In the genomic region with DNA sequence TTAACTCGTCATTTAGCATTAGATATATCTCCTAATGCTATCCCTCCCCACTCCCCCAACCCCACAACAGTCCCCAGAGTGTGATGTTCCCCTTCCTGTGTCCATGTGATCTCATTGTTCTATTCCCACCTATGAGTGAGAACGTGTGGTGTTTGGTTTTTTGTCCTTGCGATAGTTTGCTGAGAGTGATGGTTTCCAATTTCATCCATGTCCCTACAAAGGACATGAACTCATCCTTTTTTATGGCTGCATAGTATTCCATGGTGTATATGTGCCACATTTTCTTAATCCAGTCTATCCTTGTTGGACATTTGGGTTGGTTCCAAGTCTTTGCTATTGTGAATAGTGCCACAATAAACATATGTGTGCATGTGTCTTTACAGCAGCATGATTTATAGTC, we compare ENCODE assay signal across 4 cellular contexts. TPM values are rescaled to one million over a fixed set of nuclear protein-coding genes. Genes with fewer than 3 reads are reported as not detected.
"Had no signal": no experiment of that assay in that cellular context is flagged by ENCODE, and none has a peak within 500 bp of the region (broad histone marks: within the 10 kb centered on the region; RNA-seq: fewer than 3 reads in every experiment).

No MANE protein-coding gene starts in this region.

RNA-seq across cellular contexts. Expression of gene TSKU, which starts 43.4 kb away (rescaled TPM):
- total RNA-seq: mononuclear cell; naive thymus-derived CD8-positive, alpha-beta T cell had no signal
- polyA plus RNA-seq: immature natural killer cell; naive thymus-derived CD4-positive, alpha-beta T cell; naive thymus-derived CD8-positive, alpha-beta T cell had no signal
